ENCODE assay signal across 15 cellular contexts in genomic region chr6:14837435-14837834, GRCh38.
DNase-seq lines count a peak whose midpoint lies in the region; ATAC-seq and TF ChIP-seq lines count a peak whose summit lies in the region.
"Had no signal": no experiment of that assay in that cellular context is flagged by ENCODE, and none has a peak within 500 bp of the region (broad histone marks: within the 10 kb centered on the region; RNA-seq: fewer than 3 reads in every experiment).

No MANE protein-coding gene starts in this region.

- no peak overlapping the region for H3K27ac ChIP-seq in OCI-LY3 (ENCODE audit: low read length)
- H3K27ac ChIP-seq in CD8-positive, alpha-beta memory T cell (ENCODE audit: low read depth, low read length): no peak overlapping the region
- H3K27ac ChIP-seq: BLaER1 treated with 17β-estradiol and CSF1 and Interleukin-3, amounts not matched to agents 10 nM and 100 nM had no signal

- H3K27ac Mint-ChIP-seq in activated T-cell treated with anti-CD3 and anti-CD28 coated beads, Interleukin-2, amount 50 U/mL, for 72 hours: peak overlapping the region; percentile 7
- peak overlapping the region; percentile 12 for H3K27ac Mint-ChIP-seq in dendritic cell treated with granulocyte-macrophage colony-stimulating factor and Interleukin-4, amounts not matched to agents 40 ng/mL and 50 ng/mL, for 4 days
- peak overlapping the region; percentile 53 for H3K27ac Mint-ChIP-seq in progenitor cell of endocrine pancreas
- H3K27ac Mint-ChIP-seq in CD8-positive, alpha-beta memory T cell: no peak overlapping the region
- H3K27ac Mint-ChIP-seq: CD4-positive, CD25-positive, alpha-beta regulatory T cell had no signal

- peaks cover 16% of the 10 kb centered on the region for H3K4me1 ChIP-seq in OCI-LY3 (ENCODE audit: low read length)
- H3K4me1 ChIP-seq in CD8-positive, alpha-beta memory T cell (ENCODE audit: insufficient read depth, low read length): no peaks in the 10 kb centered on the region

- CTCF ChIA-PET in CD8-positive, alpha-beta memory T cell (lab: Charles Lee): no interaction called here

- intact Hi-C loops in dendritic cell treated with granulocyte-macrophage colony-stimulating factor and Interleukin-4, amounts not matched to agents 40 ng/mL and 50 ng/mL, for 4 days (cut with micrococcal nuclease): no loop called here

- TF ChIP-seq CTCF in OCI-LY3 (IDR thresholded peaks at IDR 0.05; ENCODE audit: low read depth, low read length): no peak
- TF ChIP-seq CTCF in progenitor cell of endocrine pancreas (IDR thresholded peaks at IDR 0.05; ENCODE audit: unreplicated experiment): no peak

- H2AFZ ChIP-seq in OCI-LY3 (ENCODE audit: low read depth, low read length): no peak overlapping the region

- DNase-seq in activated T-cell treated with anti-CD3 and anti-CD28 coated beads, Interleukin-2, amount 50 U/mL, for 72 hours: no peak
- DNase-seq in activated T-cell treated with anti-CD3 and anti-CD28 coated beads, Interleukin-2, amount 50 U/mL, for 1 hour: no peak
- DNase-seq in progenitor cell of endocrine pancreas (ENCODE audit: low spot score, unreplicated experiment) (no peak), NCI-H446 treated with DMSO at 0.1 percent for 48 hours (lab: John Stamatoyannopoulos, UW) (no peak)
- DNase-seq in CD8-positive, alpha-beta memory T cell: no peak
- DNase-seq: ACHN; Calu3; CD4-positive, CD25-positive, alpha-beta regulatory T cell; DMS 273 treated with DMSO at 0.1 percent for 48 hours had no signal

- H3K27me3 ChIP-seq in OCI-LY3 (ENCODE audit: low read depth, low read length): no peaks in the 10 kb centered on the region
- H3K27me3 ChIP-seq in CD8-positive, alpha-beta memory T cell (ENCODE audit: insufficient read depth, low read length, poor library complexity, severe bottlenecking): no peaks in the 10 kb centered on the region
- H3K27me3 ChIP-seq: BLaER1 treated with 17β-estradiol and CSF1 and Interleukin-3, amounts not matched to agents 10 nM and 100 nM had no signal

- peak overlapping the region; percentile 49 for H3K4me2 ChIP-seq in OCI-LY3 (ENCODE audit: low read length)

- H3K36me3 ChIP-seq in OCI-LY3 (replicated peaks; ENCODE audit: low read depth, low read length): no peaks in the 10 kb centered on the region
- no peaks in the 10 kb centered on the region for H3K36me3 ChIP-seq in CD8-positive, alpha-beta memory T cell (ENCODE audit: insufficient read depth, low read length)
- H3K36me3 ChIP-seq: BLaER1 treated with 17β-estradiol and CSF1 and Interleukin-3, amounts not matched to agents 10 nM and 100 nM had no signal

- peaks cover 26% of the 10 kb centered on the region for H3K4me1 Mint-ChIP-seq in activated T-cell treated with anti-CD3 and anti-CD28 coated beads, Interleukin-2, amount 50 U/mL, for 72 hours (ENCODE audit: low read depth)
- H3K4me1 Mint-ChIP-seq in dendritic cell treated with granulocyte-macrophage colony-stimulating factor and Interleukin-4, amounts not matched to agents 40 ng/mL and 50 ng/mL, for 4 days (ENCODE audit: low read depth): peaks cover 37% of the 10 kb centered on the region
- H3K4me1 Mint-ChIP-seq in progenitor cell of endocrine pancreas (ENCODE audit: low read depth): peaks cover 17% of the 10 kb centered on the region
- no peaks in the 10 kb centered on the region for H3K4me1 Mint-ChIP-seq in CD8-positive, alpha-beta memory T cell

- peaks cover 0 to 7% of the 10 kb centered on the region in 2 donors for H3K9me3 Mint-ChIP-seq in activated T-cell treated with anti-CD3 and anti-CD28 coated beads, Interleukin-2, amount 50 U/mL, for 72 hours
- no peaks in the 10 kb centered on the region for H3K9me3 Mint-ChIP-seq in dendritic cell treated with granulocyte-macrophage colony-stimulating factor and Interleukin-4, amounts not matched to agents 40 ng/mL and 50 ng/mL, for 4 days
- no peaks in the 10 kb centered on the region for H3K9me3 Mint-ChIP-seq in progenitor cell of endocrine pancreas (ENCODE audit: low read depth)
- no peaks in the 10 kb centered on the region for H3K9me3 Mint-ChIP-seq in CD8-positive, alpha-beta memory T cell

- H3K79me2 ChIP-seq in OCI-LY3 (ENCODE audit: low read length): no peaks in the 10 kb centered on the region

- H3K27me3 Mint-ChIP-seq in activated T-cell treated with anti-CD3 and anti-CD28 coated beads, Interleukin-2, amount 50 U/mL, for 72 hours (ENCODE audit: low read depth): peaks cover 22% of the 10 kb centered on the region
- no peaks in the 10 kb centered on the region for H3K27me3 Mint-ChIP-seq in dendritic cell treated with granulocyte-macrophage colony-stimulating factor and Interleukin-4, amounts not matched to agents 40 ng/mL and 50 ng/mL, for 4 days
- peaks cover 3% of the 10 kb centered on the region for H3K27me3 Mint-ChIP-seq in progenitor cell of endocrine pancreas
- H3K27me3 Mint-ChIP-seq in CD8-positive, alpha-beta memory T cell: peaks cover 3 to 22% of the 10 kb centered on the region in 2 donors

- H3K4me3 Mint-ChIP-seq in activated T-cell treated with anti-CD3 and anti-CD28 coated beads, Interleukin-2, amount 50 U/mL, for 72 hours: no peak overlapping the region
- H3K4me3 Mint-ChIP-seq in dendritic cell treated with granulocyte-macrophage colony-stimulating factor and Interleukin-4, amounts not matched to agents 40 ng/mL and 50 ng/mL, for 4 days: no peak overlapping the region
- no peak overlapping the region for H3K4me3 Mint-ChIP-seq in progenitor cell of endocrine pancreas (ENCODE audit: low read depth)
- H3K4me3 Mint-ChIP-seq in CD8-positive, alpha-beta memory T cell: no peak overlapping the region
- H3K4me3 Mint-ChIP-seq: CD4-positive, CD25-positive, alpha-beta regulatory T cell had no signal

- no peaks in the 10 kb centered on the region for H4K20me1 ChIP-seq in OCI-LY3 (ENCODE audit: insufficient read depth, low read length)
- H4K20me1 ChIP-seq: BLaER1 treated with 17β-estradiol and CSF1 and Interleukin-3, amounts not matched to agents 10 nM and 100 nM had no signal

- no peaks in the 10 kb centered on the region for H3K9me3 ChIP-seq in OCI-LY3 (ENCODE audit: insufficient read depth, low read length)
- H3K9me3 ChIP-seq in CD8-positive, alpha-beta memory T cell (ENCODE audit: low read length): no peaks in the 10 kb centered on the region

- H3K4me3 ChIP-seq in OCI-LY3 (ENCODE audit: low read length): no peak overlapping the region
- H3K4me3 ChIP-seq in CD8-positive, alpha-beta memory T cell (ENCODE audit: low read length): no peak overlapping the region
- H3K4me3 ChIP-seq: BLaER1 treated with 17β-estradiol and CSF1 and Interleukin-3, amounts not matched to agents 10 nM and 100 nM had no signal

- no peak overlapping the region for H3K9ac ChIP-seq in OCI-LY3 (ENCODE audit: low read length)
- H3K9ac ChIP-seq: BLaER1 treated with 17β-estradiol and CSF1 and Interleukin-3, amounts not matched to agents 10 nM and 100 nM had no signal

- H3K36me3 Mint-ChIP-seq in activated T-cell treated with anti-CD3 and anti-CD28 coated beads, Interleukin-2, amount 50 U/mL, for 72 hours (ENCODE audit: insufficient read depth in 2 of 2): peaks cover 0 to 6% of the 10 kb centered on the region in 2 donors
- H3K36me3 Mint-ChIP-seq in dendritic cell treated with granulocyte-macrophage colony-stimulating factor and Interleukin-4, amounts not matched to agents 40 ng/mL and 50 ng/mL, for 4 days (ENCODE audit: low read depth): no peaks in the 10 kb centered on the region
- H3K36me3 Mint-ChIP-seq in progenitor cell of endocrine pancreas (ENCODE audit: insufficient read depth): no peaks in the 10 kb centered on the region
- no peaks in the 10 kb centered on the region for H3K36me3 Mint-ChIP-seq in CD8-positive, alpha-beta memory T cell
- H3K36me3 Mint-ChIP-seq: CD4-positive, CD25-positive, alpha-beta regulatory T cell had no signal

- POLR2A ChIA-PET in CD8-positive, alpha-beta memory T cell (lab: Charles Lee): no interaction called here

- peak; percentile 78 to 98 for ATAC-seq in activated T-cell treated with anti-CD3 and anti-CD28 coated beads, Interleukin-2, amount 50 U/mL, for 72 hours (replicated peaks in 1 of 2)
- ATAC-seq in GM21529 (IDR thresholded peaks at IDR 0.05; ENCODE audit: unreplicated experiment): no peak
- ATAC-seq: HCT116, HepG2 had no signal

Comparison
In these comparisons a context has a peak if more than half of its experiments do, and no peak if none do; other contexts are left out.
1. H3K27ac Mint-ChIP-seq: peak in activated T-cell treated with anti-CD3 and anti-CD28 coated beads, Interleukin-2, amount 50 U/mL, for 72 hours (single experiment), dendritic cell treated with granulocyte-macrophage colony-stimulating factor and Interleukin-4, amounts not matched to agents 40 ng/mL and 50 ng/mL, for 4 days (single experiment) and progenitor cell of endocrine pancreas (single experiment); none in CD8-positive, alpha-beta memory T cell (0 of 8).